In genomic region chr1:26102046-26102925, GRCh38 we compare ENCODE assay signal across 20 cellular contexts. TPM values are rescaled to one million over a fixed set of nuclear protein-coding genes. Genes with fewer than 3 reads are reported as not detected.
A peak's percentile ranks its signal among the peaks of the same experiment; 100 is the strongest.
DNase-seq lines count a peak whose midpoint lies in the region; ATAC-seq and TF ChIP-seq lines count a peak whose summit lies in the region.
"Had no signal": no experiment of that assay in that cellular context is flagged by ENCODE, and none has a peak within 500 bp of the region (broad histone marks: within the 10 kb centered on the region; RNA-seq: fewer than 3 reads in every experiment).

No MANE protein-coding gene starts in this region.

- no peak overlapping the region for H3K18ac ChIP-seq in H9 (ENCODE audit: insufficient read length, low read depth, low read length)

- H3T11ph ChIP-seq in H9 (ENCODE audit: low read length), result no peak overlapping the region

- no peak overlapping the region for H4K8ac ChIP-seq in H9 (replicated peaks; ENCODE audit: insufficient read length, low read depth, low read length)

- H3K4me1 Mint-ChIP-seq in mesothelial cell of epicardium (peaks cover 32% of the 10 kb centered on the region), H9 (peaks cover 3 to 6% of the 10 kb centered on the region in 2 experiments; a peak in 3 of 4 replicates)

- H2AK5ac ChIP-seq in H9 (ENCODE audit: insufficient read length, low read length), result no peak overlapping the region

- H3K27ac Mint-ChIP-seq in mesothelial cell of epicardium (peak overlapping the region; percentile 79), H9 (no peak overlapping the region)
- H3K27ac Mint-ChIP-seq: CD8-positive, alpha-beta T cell had no signal

- ATAC-seq in GM19395 (IDR thresholded peaks at IDR 0.05; ENCODE audit: unreplicated experiment), result no peak
- no peak for ATAC-seq in HG02571 (IDR thresholded peaks at IDR 0.05; ENCODE audit: unreplicated experiment)
- ATAC-seq: A549; CD8-positive, alpha-beta T cell; Right ventricle myocardium inferior had no signal

- peaks cover 36% of the 10 kb centered on the region for H3K4me1 ChIP-seq in BLaER1
- H3K4me1 ChIP-seq in H9 (ENCODE audit: insufficient read depth, low read length), result no peaks in the 10 kb centered on the region

- WGBS in H9 (ENCODE audit: extremely low coverage, insufficient read length, low lambda C conversion rate), result no CpG with 5 or more reads among the region's 5 CpGs

- no peaks in the 10 kb centered on the region for H3K79me1 ChIP-seq in H9 (ENCODE audit: insufficient read depth, low read depth, low read length, poor library complexity, severe bottlenecking)

- DNase-seq in ELR (ENCODE audit: low read depth) (peak; percentile 27), dermis blood vessel endothelial cell (peak; percentile 67), mesothelial cell of epicardium (ENCODE audit: low spot score in 2 of 2, unreplicated experiment in 2 of 2) (no peak), H9 (no peak)
- DNase-seq in effector CD4-positive, alpha-beta T cell, result no peak
- DNase-seq: CD8-positive, alpha-beta T cell; DMS53; H7; NCI-H1092 treated with DMSO at 0.1 percent for 48 hours; NCI-H2081 treated with DMSO at 0.1 percent for 48 hours; NCI-H748 treated with DMSO at 0.1 percent for 48 hours; NK-92 treated with Interleukin-12 subunit alpha and Interleukin-12 subunit beta, amount 100 ng/mL, for 24 hours had no signal

- H4K91ac ChIP-seq in H9 (ENCODE audit: insufficient read length, low read depth, low read length), result no peak overlapping the region

- H3K27me3 ChIP-seq in BLaER1 (no peaks in the 10 kb centered on the region), H9 (ENCODE audit: insufficient read depth, low read length) (no peaks in the 10 kb centered on the region)

- no peak overlapping the region for H3K56ac ChIP-seq in H9 (ENCODE audit: insufficient read length, low read depth, low read length)

- H3K9me3 ChIP-seq in BLaER1 (no peaks in the 10 kb centered on the region), H9 (ENCODE audit: control insufficient read depth, low read depth, low read length) (no peaks in the 10 kb centered on the region)
- H3K9me3 ChIP-seq: A549 had no signal

- H3K4me3 Mint-ChIP-seq in mesothelial cell of epicardium (no peak overlapping the region), H9 (no peak overlapping the region)
- H3K4me3 Mint-ChIP-seq: CD8-positive, alpha-beta T cell had no signal

- H4K5ac ChIP-seq in H9 (ENCODE audit: insufficient read length, low read depth, low read length), result no peak overlapping the region

- no peaks in the 10 kb centered on the region for H3K23me2 ChIP-seq in H9 (ENCODE audit: insufficient read length, low read depth, low read length, poor library complexity, severe bottlenecking)

- H2BK12ac ChIP-seq in H9 (ENCODE audit: insufficient read length, low read depth, low read length), result no peak overlapping the region

- no peak overlapping the region for H2BK5ac ChIP-seq in H9 (ENCODE audit: insufficient read length, low read length)

- no peaks in the 10 kb centered on the region for H3K36me3 Mint-ChIP-seq in mesothelial cell of epicardium
- no peaks in the 10 kb centered on the region for H3K36me3 Mint-ChIP-seq in H9 (ENCODE audit: insufficient read depth in 1 of 3, low read depth in 3 of 3)
- H3K36me3 Mint-ChIP-seq: CD8-positive, alpha-beta T cell had no signal

- H3K9ac ChIP-seq in BLaER1, result no peak overlapping the region; the same call in 1 of the 2 replicates
- no peak overlapping the region for H3K9ac ChIP-seq in H9 (ENCODE audit: extremely low read depth, insufficient read length, low read length)

- H3K9me3 Mint-ChIP-seq in mesothelial cell of epicardium (no peaks in the 10 kb centered on the region), H9 (no peaks in the 10 kb centered on the region)
- H3K9me3 Mint-ChIP-seq: CD8-positive, alpha-beta T cell had no signal

- no peak overlapping the region for H2BK120ac ChIP-seq in H9 (ENCODE audit: low read depth, low read length, poor library complexity, severe bottlenecking)

- no peaks in the 10 kb centered on the region for H3K36me3 ChIP-seq in BLaER1

- no peak overlapping the region for H3K14ac ChIP-seq in H9 (ENCODE audit: insufficient read depth, low read length)

- H4K20me1 ChIP-seq in BLaER1 (no peaks in the 10 kb centered on the region), H9 (ENCODE audit: control insufficient read depth, insufficient read depth, insufficient read length) (no peaks in the 10 kb centered on the region)

- peak overlapping the region; percentile 52 for H3K4me2 ChIP-seq in BLaER1
- no peak overlapping the region for H3K4me2 ChIP-seq in H9 (ENCODE audit: insufficient read depth, insufficient read length, low read length)
- H3K4me2 ChIP-seq: A549 had no signal

- H3K27ac ChIP-seq in BLaER1 (no peak overlapping the region), H9 (ENCODE audit: insufficient read length, low read depth, low read length) (no peak overlapping the region)
- H3K27ac ChIP-seq: A549, HL-60 had no signal

- no peak overlapping the region for H2BK20ac ChIP-seq in H9 (ENCODE audit: low read depth, low read length, poor library complexity, severe bottlenecking)

- no peak for TF ChIP-seq CTCF in mesothelial cell of epicardium (IDR thresholded peaks at IDR 0.05; ENCODE audit: unreplicated experiment)
- TF ChIP-seq CTCF in H9 (conservative IDR thresholded peaks at IDR 0.05), result no peak

- H3K4ac ChIP-seq in H9 (ENCODE audit: low read depth, low read length), result no peak overlapping the region

- no peak overlapping the region for H3K23ac ChIP-seq in H9 (ENCODE audit: insufficient read length, low read depth, low read length)

- H3K27me3 Mint-ChIP-seq in mesothelial cell of epicardium (ENCODE audit: low read depth) (no peaks in the 10 kb centered on the region), H9 (ENCODE audit: low read depth) (peaks cover 17% of the 10 kb centered on the region)

- H3K4me3 ChIP-seq in BLaER1, result no peak overlapping the region
- H3K4me3 ChIP-seq: A549 had no signal

- H2AFZ ChIP-seq in H9 (ENCODE audit: low read length), result no peak overlapping the region

- no peaks in the 10 kb centered on the region for H3K79me2 ChIP-seq in H9 (ENCODE audit: insufficient read depth, low read length)

- no peak overlapping the region for H2BK15ac ChIP-seq in H9 (ENCODE audit: low read depth, low read length)

RNA-seq across cellular contexts. Expression of gene PDIK1L, which starts 9.3 kb away (rescaled TPM):
- total RNA-seq in dermis blood vessel endothelial cell, result 6.7 and 8.2 TPM in 2 replicates
- total RNA-seq in mesothelial cell of epicardium, result 18.3 to 19.4 TPM (median 19.1 TPM) in 3 replicates
- total RNA-seq in H9 (2021), result 5.6 and 7.1 TPM in 2 replicates

RNA-seq across cellular contexts. Expression of gene TRIM63, which starts 34.9 kb away (rescaled TPM):
- total RNA-seq in dermis blood vessel endothelial cell, result not detected in 2 replicates
- total RNA-seq in mesothelial cell of epicardium, result 1.4 to 1.9 TPM (median 1.7 TPM) in 3 replicates
- not detected in 2 replicates for total RNA-seq in H9 (2021)
- total RNA-seq: CD8-positive, alpha-beta T cell; NCI-H460 had no signal

RNA-seq across cellular contexts. Expression of gene SLC30A2, which starts 56.4 kb away (rescaled TPM):
- total RNA-seq in dermis blood vessel endothelial cell, result not detected in 2 replicates
- 9.2 to 10.7 TPM (median 10.3 TPM) in 3 replicates for total RNA-seq in mesothelial cell of epicardium
- total RNA-seq in H9 (2021), result 0.35 TPM in 2 replicates
- total RNA-seq: CD8-positive, alpha-beta T cell; NCI-H460; SK-MEL-5 had no signal

RNA-seq across cellular contexts. Expression of gene FAM110D, which starts 56.6 kb away (rescaled TPM):
- total RNA-seq in dermis blood vessel endothelial cell (11.6 and 12.9 TPM in 2 replicates), mesothelial cell of epicardium (0.58 to 0.84 TPM (median 0.69 TPM) in 3 replicates), H9 (2021) (0.46 TPM in 2 replicates)
- total RNA-seq: CD8-positive, alpha-beta T cell; NCI-H460 had no signal

Comparison
In these comparisons a context has a peak if more than half of its experiments do, and no peak if none do; other contexts are left out.
1. DNase-seq: peak in ELR (single experiment) and dermis blood vessel endothelial cell (single experiment); none in mesothelial cell of epicardium (0 of 2), H9 (single experiment) and effector CD4-positive, alpha-beta T cell (single experiment).